Comparison of ENCODE assay signal across 1 cellular context in the genomic region with DNA sequence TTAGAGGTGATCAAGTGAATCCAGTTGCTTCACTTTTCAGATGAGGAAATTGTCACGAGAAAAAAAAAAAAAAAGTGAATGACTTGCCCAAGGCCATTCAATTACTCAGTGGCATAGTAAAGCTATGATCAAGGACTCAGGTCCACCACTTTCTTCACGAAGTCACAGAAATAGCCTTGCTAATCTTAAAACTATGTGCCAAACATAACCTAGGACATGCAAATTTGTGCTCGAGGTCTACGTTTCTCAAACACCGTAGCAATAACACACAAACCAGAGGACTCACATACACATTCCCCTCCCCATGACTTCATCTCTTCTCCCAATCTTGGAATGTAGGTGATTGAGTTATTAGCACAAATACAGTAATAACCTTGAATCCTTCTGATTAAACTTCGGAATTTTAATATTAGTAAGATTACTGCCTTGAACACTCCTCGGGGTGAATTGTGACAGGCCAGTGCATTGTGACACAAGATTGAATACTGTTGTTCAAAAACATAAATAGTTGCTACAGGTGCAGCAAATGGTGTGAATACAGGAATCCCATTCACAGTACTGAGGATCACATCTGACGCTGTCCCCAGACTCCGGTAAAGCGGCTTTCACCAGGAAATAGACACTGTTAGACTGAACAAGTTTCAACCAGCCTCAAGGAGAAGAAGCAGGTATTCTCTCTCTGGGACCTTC.
TF ChIP-seq lines count a peak whose summit lies in the region.

No MANE protein-coding gene starts in this region.

TF ChIP-seq in liver, 16 proteins besides CTCF, POLR2A, EP300 and RAD21 (continued from another document):
- TF ChIP-seq YY1 (IDR thresholded peaks at IDR 0.05) (no peak), EGR1 (IDR thresholded peaks at IDR 0.05; ENCODE audit: low read depth in 2 of 2) (no peak), ATF3 (IDR thresholded peaks at IDR 0.05) (no peak)
TF ChIP-seq in liver: peak in this region for 0.
